In the genomic region with DNA sequence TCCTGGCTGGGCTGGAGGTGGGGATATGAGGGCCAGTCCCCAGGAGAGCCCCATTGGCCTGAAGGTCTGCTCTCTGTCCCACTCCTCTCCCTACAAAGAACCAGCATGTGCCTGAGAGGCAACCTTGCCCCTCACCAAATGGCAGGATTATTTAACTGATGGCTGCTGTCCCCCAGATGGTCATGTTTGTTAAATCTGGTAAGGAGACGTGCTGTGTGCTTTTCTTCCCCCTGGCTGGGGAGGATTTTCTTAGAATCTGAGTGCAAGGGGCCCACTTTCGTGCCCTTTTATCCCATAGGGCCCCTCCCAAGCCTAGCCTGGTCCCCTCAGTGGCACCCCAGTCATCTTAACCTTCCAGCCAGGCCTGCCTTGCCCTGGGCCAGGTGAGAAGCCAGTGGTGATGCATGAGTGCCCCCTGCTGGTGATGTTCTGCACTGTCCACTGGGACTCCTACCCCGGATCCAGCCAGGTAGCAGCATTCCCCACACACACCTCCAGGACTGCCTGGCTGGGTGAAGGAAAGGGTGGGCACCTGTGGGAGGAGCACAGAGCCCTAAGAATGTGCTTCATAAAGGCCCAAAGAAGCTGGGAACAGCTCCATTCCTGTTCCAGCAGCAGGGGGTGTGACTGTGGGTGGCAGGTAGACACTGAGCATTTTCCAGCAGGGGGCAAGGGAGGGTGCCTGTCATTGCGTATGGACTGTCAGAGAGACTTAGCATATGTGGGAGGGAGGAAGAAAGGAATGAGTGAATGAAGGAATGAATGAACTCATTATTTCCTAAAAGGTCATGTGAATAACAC, we compare ENCODE assay signal across 8 cellular contexts. TPM values are rescaled to one million over a fixed set of nuclear protein-coding genes. Genes with fewer than 3 reads are reported as not detected.
A peak's percentile ranks its signal among the peaks of the same experiment; 100 is the strongest.
DNase-seq lines count a peak whose midpoint lies in the region; ATAC-seq and TF ChIP-seq lines count a peak whose summit lies in the region.

No MANE protein-coding gene starts in this region.

- no peaks in the 10 kb centered on the region for H3K79me2 ChIP-seq in DND-41 (ENCODE audit: insufficient read depth, low read length)

- intact Hi-C loops in Right ventricle myocardium superior (cut with DNase I) (loop anchor here (2.0 kb wide), 1 partner anchor 140 kb away; no protein-coding TSS in a partner anchor), psoas muscle (cut with DNase I) (loop anchor here (2.0 to 5.0 kb wide), 2 partner anchors 138 to 140 kb away; no protein-coding TSS in a partner anchor)

- H3K4me2 ChIP-seq in DND-41 (ENCODE audit: insufficient read depth, low read length): no peak overlapping the region

- H3K36me3 ChIP-seq in DND-41 (ENCODE audit: insufficient read depth, low read length) (no peaks in the 10 kb centered on the region), SJCRH30 (no peaks in the 10 kb centered on the region), psoas muscle (ENCODE audit: insufficient read depth in 1 of 2, low read depth in 1 of 2) (no peaks in the 10 kb centered on the region)

- no peak overlapping the region for H3K9ac ChIP-seq in DND-41 (ENCODE audit: low read depth, low read length)

- H3K4me1 ChIP-seq in DND-41 (ENCODE audit: insufficient read depth, low read length): no peaks in the 10 kb centered on the region
- H3K4me1 ChIP-seq in SJCRH30: no peaks in the 10 kb centered on the region
- no peaks in the 10 kb centered on the region for H3K4me1 ChIP-seq in psoas muscle

- H4K20me1 ChIP-seq in DND-41 (ENCODE audit: insufficient read depth, low read length): peaks cover 5% of the 10 kb centered on the region

- ATAC-seq in DND-41 (ENCODE audit: insufficient read depth, low read depth) (peak; percentile 98), Right ventricle myocardium superior (ENCODE audit: poor library complexity) (peak; percentile 82), psoas muscle (peak in 3 of 4 donors; percentile 46 to 59 (median 49)), GM19035 (IDR thresholded peaks at IDR 0.05; ENCODE audit: unreplicated experiment) (no peak), HG03439 (IDR thresholded peaks at IDR 0.05; ENCODE audit: unreplicated experiment) (no peak)

- no peak overlapping the region for H3K4me3 ChIP-seq in DND-41 (ENCODE audit: low read depth in 1 of 2, low read length in 2 of 2)
- no peak overlapping the region for H3K4me3 ChIP-seq in SJCRH30
- no peak overlapping the region for H3K4me3 ChIP-seq in psoas muscle

- H3K27ac ChIP-seq in DND-41 (ENCODE audit: low read length) (no peak overlapping the region), SJCRH30 (no peak overlapping the region), psoas muscle (no peak overlapping the region)

- H3K9me3 ChIP-seq in DND-41 (ENCODE audit: insufficient read depth, low read length, severe bottlenecking): no peaks in the 10 kb centered on the region
- H3K9me3 ChIP-seq in SJCRH30 (replicated peaks): no peaks in the 10 kb centered on the region
- H3K9me3 ChIP-seq in psoas muscle: no peaks in the 10 kb centered on the region

- H2AFZ ChIP-seq in DND-41 (ENCODE audit: low read depth, low read length): no peak overlapping the region

- no peaks in the 10 kb centered on the region for H3K27me3 ChIP-seq in DND-41 (ENCODE audit: insufficient read depth, low read length, poor library complexity)
- H3K27me3 ChIP-seq in SJCRH30: 0 out of 2 replicates have a peak, but pooled peaks cover 5% of the 10 kb centered on the region
- peaks cover 0 to 53% (median 8%) of the 10 kb centered on the region in 3 donors for H3K27me3 ChIP-seq in psoas muscle (ENCODE audit: insufficient read depth in 3 of 3, low read length in 2 of 3)

- DNase-seq in DND-41 (peak; percentile 75), HT1080 (ENCODE audit: low read depth) (peak; percentile 68), SJCRH30 (peak; percentile 55 to 78), Right ventricle myocardium superior (peak; percentile 77), psoas muscle (peak; percentile 52 to 74)
- DNase-seq in activated naive CD4-positive, alpha-beta T cell treated with Interleukin-2 at 50 U/mL for 16 hours: peak; percentile 86

- WGBS in psoas muscle, 3 donors: 37 to 48% (median 48%) methylated on average over 4 of the region's 4 CpGs

- TF ChIP-seq CTCF in DND-41 (IDR thresholded peaks at IDR 0.05; ENCODE audit: borderline replicate concordance, extremely low read depth, low read length, poor library complexity, severe bottlenecking): peak; percentile 97
- TF ChIP-seq CTCF in psoas muscle (IDR thresholded peaks at IDR 0.05): peak; percentile 68

RNA-seq across cellular contexts. Expression of a gene that starts 28.9 kb away (rescaled TPM):
- not detected in 2 replicates for total RNA-seq in HT1080 (2014; rRNA removed; shearing (Covaris generic))
- 0.05 and 0.08 TPM in 2 replicates for polyA plus RNA-seq in HT1080 (2015; cell fraction: cytosol; rRNA removed)
- polyA plus RNA-seq in HT1080 (2015; cell fraction: nucleus; rRNA removed): 0.49 and 0.85 TPM in 2 replicates
- 0.36 and 1.1 TPM in 2 replicates for total RNA-seq in SJCRH30 (2014; rRNA removed; shearing (Covaris generic))
- 12.7 TPM for total RNA-seq in Right ventricle myocardium superior
- total RNA-seq in psoas muscle: 1 to 10 TPM; 4.5 to 8.0 (median 7.7) TPM
- 1 to 10 TPM; 4.3 to 9.6 (median 8.2) TPM for polyA plus RNA-seq in psoas muscle

RNA-seq across cellular contexts. Expression of a gene that starts 30.0 kb away (rescaled TPM):
- 5.7 and 7.0 TPM in 2 replicates for total RNA-seq in HT1080 (2014; rRNA removed; shearing (Covaris generic))
- 10.4 and 10.7 TPM in 2 replicates for polyA plus RNA-seq in HT1080 (2015; cell fraction: cytosol; rRNA removed)
- 19.1 and 20.2 TPM in 2 replicates for polyA plus RNA-seq in HT1080 (2015; cell fraction: nucleus; rRNA removed)
- under 0.01 and 0.02 TPM in 2 replicates for total RNA-seq in SJCRH30 (2014; rRNA removed; shearing (Covaris generic))
- total RNA-seq in Right ventricle myocardium superior (0.19 TPM), psoas muscle (not detected)
- polyA plus RNA-seq in psoas muscle: under 1 TPM; 0.01 to 0.05 (median 0.01) TPM

Comparison
In these comparisons a context has a peak if more than half of its experiments do, and no peak if none do; other contexts are left out.
1. ATAC-seq: peak in DND-41 (single experiment), Right ventricle myocardium superior (single experiment) and psoas muscle (3 of 4); none in GM19035 (single experiment) and HG03439 (single experiment).
2. Peak in every context shown above with its lines, with median percentiles within 50 percentile points of each other: DNase-seq.